Comparison of ENCODE assay signal across 9 cellular contexts in the genomic region with DNA sequence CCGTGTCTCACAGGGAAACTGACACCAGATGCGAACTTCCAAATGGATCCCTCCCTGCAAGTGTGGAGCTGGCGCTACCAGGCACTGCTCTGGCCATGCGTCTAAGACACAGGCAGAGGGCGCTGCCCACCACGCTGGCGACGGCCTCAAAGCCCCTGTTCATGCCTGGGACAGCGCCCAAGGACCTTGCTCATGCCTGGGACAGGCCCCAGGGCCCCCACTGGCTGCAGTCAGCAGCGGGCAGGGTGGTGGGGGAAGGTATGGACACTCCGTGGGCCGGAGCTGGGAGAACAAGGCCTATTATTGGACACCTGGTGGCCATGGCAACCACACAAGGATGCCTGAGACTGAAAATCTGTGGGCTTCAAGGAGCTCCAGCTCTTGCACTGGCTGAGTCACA. TPM values are rescaled to one million over a fixed set of nuclear protein-coding genes. Genes with fewer than 3 reads are reported as not detected.
A peak's percentile ranks its signal among the peaks of the same experiment; 100 is the strongest.
DNase-seq lines count a peak whose midpoint lies in the region; ATAC-seq and TF ChIP-seq lines count a peak whose summit lies in the region.
"Had no signal": no experiment of that assay in that cellular context is flagged by ENCODE, and none has a peak within 500 bp of the region (broad histone marks: within the 10 kb centered on the region; RNA-seq: fewer than 3 reads in every experiment).

No MANE protein-coding gene starts in this region.

- 3% methylated on average over 12 of the region's 12 CpGs for WGBS in right cardiac atrium

- ATAC-seq in right cardiac atrium (peak; percentile 66 to 75), HG02840 (IDR thresholded peaks at IDR 0.05; ENCODE audit: low FRiP score, unreplicated experiment) (no peak), GM18870 (IDR thresholded peaks at IDR 0.05; ENCODE audit: unreplicated experiment) (no peak)

- DNase-seq in D341Med (ENCODE audit: low spot score) (peak; percentile 90), HL-60 (ENCODE audit: low read depth in 1 of 2, low spot score in 1 of 2) (peak; percentile 51 to 68), SKM-1 (lab: John Stamatoyannopoulos, UW; ENCODE audit: unreplicated experiment) (peak; percentile 14), amygdala (lab: John Stamatoyannopoulos, UW) (peak in 48 of 56 donors; percentile 3 to 81 (median 49)), right cardiac atrium (peak; percentile 60 to 82 (median 78)), retinal pigment epithelial cell (ENCODE audit: low read depth) (no peak)

- intact Hi-C loops in right cardiac atrium (cut with DNase I) = loop anchor here in 1 of 4 donors (5.0 kb wide), 1 partner anchor 88 kb away; no protein-coding TSS in a partner anchor

- TF ChIP-seq CTCF in HL-60 (IDR thresholded peaks at IDR 0.05; ENCODE audit: insufficient read depth, low read length) = peak; percentile 88
- peak; percentile 94 for TF ChIP-seq CTCF in retinal pigment epithelial cell (conservative IDR thresholded peaks at IDR 0.05; ENCODE audit: low read depth, low read length)

- H3K9me3 ChIP-seq in right cardiac atrium (ENCODE audit: control insufficient read depth, low read length) = no peaks in the 10 kb centered on the region

- H3K4me3 ChIP-seq in HL-60 (replicated peaks; ENCODE audit: insufficient read depth, low read length) = no peak overlapping the region
- H3K4me3 ChIP-seq in right cardiac atrium (ENCODE audit: low read length) = no peak overlapping the region
- H3K4me3 ChIP-seq in retinal pigment epithelial cell (ENCODE audit: low read length) = no peak overlapping the region

- H3K27me3 ChIP-seq in HL-60 (ENCODE audit: insufficient read depth, poor library complexity, severe bottlenecking) = no peaks in the 10 kb centered on the region
- H3K27me3 ChIP-seq in right cardiac atrium (ENCODE audit: control insufficient read depth, insufficient read depth) = no peaks in the 10 kb centered on the region

- H3K27ac ChIP-seq in HL-60 (replicated peaks) (no peak overlapping the region), right cardiac atrium (ENCODE audit: low read length) (no peak overlapping the region)

- no peaks in the 10 kb centered on the region for H3K4me1 ChIP-seq in right cardiac atrium (ENCODE audit: control insufficient read depth, insufficient read depth, low read length)

RNA-seq across cellular contexts. Expression of a gene that starts 8.8 kb away (rescaled TPM):
- under 1 TPM in 3 of 4 donors, not detected in 1; 0.35 to 0.64 (median 0.51) TPM for total RNA-seq in right cardiac atrium
- not detected for polyA plus RNA-seq in right cardiac atrium

RNA-seq across cellular contexts. Expression of a gene that starts 19.0 kb away (rescaled TPM):
- total RNA-seq in right cardiac atrium = not detected
- not detected for polyA plus RNA-seq in right cardiac atrium
- total RNA-seq: activated CD8-positive, alpha-beta memory T cell treated with anti-CD3 and anti-CD28 coated beads for 36 hours had no signal

RNA-seq across cellular contexts. Expression of a gene that starts 21.9 kb away (rescaled TPM):
- total RNA-seq in right cardiac atrium = not detected
- not detected for polyA plus RNA-seq in right cardiac atrium

RNA-seq across cellular contexts. Expression of a gene that starts 40.7 kb away (rescaled TPM):
- total RNA-seq in right cardiac atrium = not detected
- polyA plus RNA-seq in right cardiac atrium = not detected
- total RNA-seq: activated CD8-positive, alpha-beta memory T cell treated with anti-CD3 and anti-CD28 coated beads for 36 hours had no signal

RNA-seq across cellular contexts. Expression of a gene that starts 44.1 kb away (rescaled TPM):
- 10 to 100 TPM; 26.6 to 37.2 (median 29.1) TPM for total RNA-seq in right cardiac atrium
- polyA plus RNA-seq in right cardiac atrium = 44.3 TPM

Comparison
In these comparisons a context has a peak if more than half of its experiments do, and no peak if none do; other contexts are left out.
1. ATAC-seq: peak in right cardiac atrium (2 of 2); none in HG02840 (single experiment) and GM18870 (single experiment).